20 cellular contexts compared by ENCODE assay signal in the genomic region with DNA sequence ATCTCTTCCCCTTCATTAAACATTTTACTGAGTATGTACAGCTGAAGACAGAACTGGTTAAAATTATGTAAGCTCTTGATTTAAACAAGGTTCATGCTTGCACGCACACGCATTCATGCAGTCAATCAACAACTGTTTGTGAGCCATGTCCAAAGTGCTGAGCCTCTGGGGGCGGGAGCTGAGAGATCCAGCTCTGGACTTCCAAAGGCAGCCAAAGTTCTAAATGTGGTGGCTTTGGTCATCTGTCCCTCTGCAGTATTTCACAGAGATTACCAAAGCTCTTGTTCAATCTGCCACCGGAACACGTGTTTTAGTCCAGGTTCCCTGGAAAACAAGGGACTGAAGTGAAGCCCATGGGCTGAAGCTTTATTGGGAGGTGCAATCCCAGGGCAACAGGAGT. TPM values are rescaled to one million over a fixed set of nuclear protein-coding genes. Genes with fewer than 3 reads are reported as not detected.
DNase-seq lines count a peak whose midpoint lies in the region; ATAC-seq and TF ChIP-seq lines count a peak whose summit lies in the region.
"Had no signal": no experiment of that assay in that cellular context is flagged by ENCODE, and none has a peak within 500 bp of the region (broad histone marks: within the 10 kb centered on the region; RNA-seq: fewer than 3 reads in every experiment).

No MANE protein-coding gene starts in this region.

- H3K27me3 ChIP-seq in heart left ventricle: no peaks in the 10 kb centered on the region
- no peaks in the 10 kb centered on the region for H3K27me3 ChIP-seq in breast epithelium

- H3K4me3 ChIP-seq in heart left ventricle (no peak overlapping the region), breast epithelium (no peak overlapping the region)
- H3K4me3 ChIP-seq: K562 had no signal

- no peak for TF ChIP-seq CTCF in heart left ventricle (IDR thresholded peaks at IDR 0.05)
- TF ChIP-seq CTCF in mesothelial cell of epicardium (IDR thresholded peaks at IDR 0.05; ENCODE audit: unreplicated experiment): no peak
- no peak for TF ChIP-seq CTCF in breast epithelium (IDR thresholded peaks at IDR 0.05)

- no peaks in the 10 kb centered on the region for H3K9me3 ChIP-seq in heart left ventricle
- no peaks in the 10 kb centered on the region for H3K9me3 ChIP-seq in breast epithelium

- intact Hi-C loops in Right ventricle myocardium inferior (cut with DNase I): no loop called here
- intact Hi-C loops in cardiac septum (cut with DNase I): no loop called here
- intact Hi-C loops in heart left ventricle (cut with DNase I): no loop called here
- intact Hi-C loops in breast epithelium (cut with DNase I; ENCODE audit: low total_unique reads): no loop called here

- H3K27ac ChIP-seq in heart left ventricle (peak overlapping the region in 1 of 12 donors; percentile 1), breast epithelium (no peak overlapping the region)
- H3K27ac ChIP-seq: 22Rv1 had no signal

- H3K27ac Mint-ChIP-seq in mesothelial cell of epicardium: peak overlapping the region; percentile 31

- no peaks in the 10 kb centered on the region for H3K9me3 Mint-ChIP-seq in mesothelial cell of epicardium

- peaks cover 0 to 17% (median 0%) of the 10 kb centered on the region in 12 donors for H3K4me1 ChIP-seq in heart left ventricle
- no peaks in the 10 kb centered on the region for H3K4me1 ChIP-seq in breast epithelium

- ATAC-seq in Right ventricle myocardium inferior: peak; percentile 51
- peak in 3 of 4 donors; percentile 37 to 52 (median 48) for ATAC-seq in heart left ventricle
- ATAC-seq in GM21723 (IDR thresholded peaks at IDR 0.05; ENCODE audit: unreplicated experiment): no peak
- ATAC-seq: HCT116, K562 had no signal

- peaks cover 11% of the 10 kb centered on the region for H3K4me1 Mint-ChIP-seq in mesothelial cell of epicardium

- no peak overlapping the region for H3K4me3 Mint-ChIP-seq in mesothelial cell of epicardium
- H3K4me3 Mint-ChIP-seq: CD14-positive monocyte had no signal

- H3K36me3 ChIP-seq in heart left ventricle (no peaks in the 10 kb centered on the region), breast epithelium (no peaks in the 10 kb centered on the region)

- no peaks in the 10 kb centered on the region for H3K36me3 Mint-ChIP-seq in mesothelial cell of epicardium
- H3K36me3 Mint-ChIP-seq: CD14-positive monocyte had no signal

- TF ChIP-seq POLR2A in heart left ventricle (IDR thresholded peaks at IDR 0.05): no peak
- no peak for TF ChIP-seq POLR2A in breast epithelium (IDR thresholded peaks at IDR 0.05)

- peaks cover 10% of the 10 kb centered on the region for H3K27me3 Mint-ChIP-seq in mesothelial cell of epicardium (ENCODE audit: low read depth)

- DNase-seq in Right ventricle myocardium inferior (ENCODE audit: missing footprints) (no peak), cardiac septum (ENCODE audit: low spot score) (no peak), heart left ventricle (no peak), mesothelial cell of epicardium (ENCODE audit: low spot score in 2 of 2, unreplicated experiment in 2 of 2) (peak in 1 of 2 experiments; percentile 26), breast epithelium (ENCODE audit: low spot score in 2 of 2) (no peak), medulla oblongata (ENCODE audit: extremely low spot score) (no peak)
- no peak for DNase-seq in stimulated activated CD4-positive, alpha-beta T cell treated with anti-CD3 and anti-CD28 coated beads, Interleukin-1b, Interleukin-23, amount 100 ng/mL, for 48 hours
- DNase-seq: DMS79 treated with DMSO at 0.1 percent for 48 hours; NCI-H1105; NCI-H1694; NCI-H2081 treated with DMSO at 0.1 percent for 48 hours; NCI-H510A; NCI-H748 treated with DMSO at 0.1 percent for 48 hours; NK-92 treated with Interleukin-12 subunit alpha and Interleukin-12 subunit beta, amount 100 ng/mL, for 24 hours; SHP77 had no signal

- 67 to 89% (median 80%) methylated on average over 5 of the region's 5 CpGs for WGBS in heart left ventricle, 4 donors

RNA-seq across cellular contexts. Expression of a gene that starts 52.4 kb away (rescaled TPM):
- total RNA-seq in Right ventricle myocardium inferior (30.4 TPM), cardiac septum (26.0 TPM), heart left ventricle (10 to 100 TPM; 17.6 to 44.3 (median 28.6) TPM), mesothelial cell of epicardium (82.2 to 86.2 TPM (median 82.8 TPM) in 3 replicates), breast epithelium (10 to 100 TPM; 26.4 to 51.1 (median 44.3) TPM)
- polyA plus RNA-seq in heart left ventricle: 10 to 100 TPM; 30.2 to 57.8 TPM
